ENCODE assay signal across 9 cellular contexts in the genomic region with DNA sequence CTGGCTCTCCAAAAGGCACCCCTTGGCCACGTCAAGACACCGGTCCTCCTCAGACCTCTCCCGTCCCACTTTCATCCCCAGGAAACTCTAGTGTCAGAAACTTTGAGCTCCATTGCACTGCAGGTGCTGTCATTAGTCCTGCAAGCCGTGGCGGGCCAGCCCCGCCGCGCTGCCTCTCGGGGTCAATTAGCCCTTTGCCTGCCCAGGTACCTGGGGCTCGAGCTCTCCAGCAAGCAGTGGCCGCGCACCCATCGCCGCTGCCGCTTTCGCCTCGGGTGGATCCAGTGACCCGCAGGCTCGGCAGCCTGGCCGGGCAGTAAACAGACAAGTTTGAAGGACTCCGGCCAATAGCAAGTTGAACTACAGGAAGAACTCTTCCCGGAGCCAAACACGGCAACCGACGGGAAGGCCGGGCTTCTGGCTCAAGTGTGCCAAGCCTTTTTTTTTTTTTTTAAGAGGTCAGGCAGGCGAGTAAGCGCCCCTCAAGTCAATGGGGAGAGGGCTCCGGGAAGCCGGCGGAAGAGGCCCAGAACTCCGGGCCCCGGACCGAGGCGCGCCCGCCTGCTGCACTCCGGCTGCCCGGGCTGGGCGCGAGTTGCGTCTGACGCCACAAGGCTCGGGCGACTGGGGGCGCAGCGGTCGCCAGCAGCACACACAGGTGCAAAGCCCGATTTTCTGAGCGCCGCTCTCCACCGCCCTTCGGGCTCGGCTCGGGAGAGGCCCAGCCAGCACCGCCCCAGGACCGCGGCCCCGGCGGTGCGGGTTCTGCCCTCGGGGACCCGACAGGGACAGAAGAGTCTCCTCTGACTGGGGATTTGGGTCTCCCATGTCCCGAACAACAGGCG. TPM values are rescaled to one million over a fixed set of nuclear protein-coding genes. Genes with fewer than 3 reads are reported as not detected.
DNase-seq lines count a peak whose midpoint lies in the region; ATAC-seq, FAIRE-seq and TF ChIP-seq lines count a peak whose summit lies in the region.
"Had no signal": no experiment of that assay in that cellular context is flagged by ENCODE, and none has a peak within 500 bp of the region (broad histone marks: within the 10 kb centered on the region; RNA-seq: fewer than 3 reads in every experiment).

No MANE protein-coding gene starts in this region.

- H3K36me3 ChIP-seq in GM23248 (ENCODE audit: low read depth) (no peaks in the 10 kb centered on the region), cardiac muscle cell (no peaks in the 10 kb centered on the region), pancreas (no peaks in the 10 kb centered on the region)

- in situ Hi-C loops in GM23248 (cut with MboI): loop anchor here (25.0 kb wide), 1 partner anchor 375 kb away; no protein-coding TSS in a partner anchor

- no peaks in the 10 kb centered on the region for H3F3A ChIP-seq in GM23248 (ENCODE audit: insufficient read depth)

- peak; percentile 57 for ATAC-seq in activated CD8-positive, alpha-beta T cell treated with anti-CD3 and anti-CD28 coated beads, Interleukin-2, amount 10 ng/mL, durations not matched to agents 7 days and 5 days
- peak; percentile 60 to 71 (median 66) for ATAC-seq in pancreas
- no peak for ATAC-seq in GM18517 (IDR thresholded peaks at IDR 0.05; ENCODE audit: unreplicated experiment)
- no peak for ATAC-seq in GM18873 (IDR thresholded peaks at IDR 0.05; ENCODE audit: low FRiP score, unreplicated experiment)

- POLR2A ChIA-PET in activated CD8-positive, alpha-beta T cell treated with anti-CD3 and anti-CD28 coated beads, Interleukin-2, amount 10 ng/mL, durations not matched to agents 7 days and 5 days (lab: Charles Lee): no interaction called here

- H4K20me1 ChIP-seq in GM23248 (ENCODE audit: insufficient read depth): no peaks in the 10 kb centered on the region

- H3K4me3 ChIP-seq in GM23248: peak overlapping the region; percentile 76
- peak overlapping the region; percentile 96 for H3K4me3 ChIP-seq in cardiac muscle cell
- peak overlapping the region; percentile 44 to 71 (median 59) for H3K4me3 ChIP-seq in pancreas

- H3K4me1 ChIP-seq in GM23248 (ENCODE audit: insufficient read depth) (no peaks in the 10 kb centered on the region), cardiac muscle cell (ENCODE audit: low read depth) (peaks cover 31% of the 10 kb centered on the region), pancreas (no peaks in the 10 kb centered on the region)

- 4 to 5% methylated on average over 48 to 53 of the region's 65 CpGs for WGBS in GM23248 (ENCODE audit: low coverage in 1 of 2, low lambda C conversion rate in 2 of 2, missing lambda C conversion rate in 2 of 2), 2 experiments
- 1% methylated on average over 63 to 65 of the region's 65 CpGs for WGBS in pancreas, 2 donors

- TF ChIP-seq CTCF in cardiac muscle cell (IDR thresholded peaks at IDR 0.05; ENCODE audit: low read depth, low read length): no peak
- no peak for TF ChIP-seq CTCF in pancreas (IDR thresholded peaks at IDR 0.05)

- no peaks in the 10 kb centered on the region for H3K9me2 ChIP-seq in GM23248 (ENCODE audit: insufficient read depth)

- H3K27ac Mint-ChIP-seq in activated CD8-positive, alpha-beta T cell treated with anti-CD3 and anti-CD28 coated beads, Interleukin-2, amount 10 ng/mL, durations not matched to agents 7 days and 5 days: no peak overlapping the region

- no peaks in the 10 kb centered on the region for H3K36me3 Mint-ChIP-seq in activated CD8-positive, alpha-beta T cell treated with anti-CD3 and anti-CD28 coated beads, Interleukin-2, amount 10 ng/mL, durations not matched to agents 7 days and 5 days (ENCODE audit: low read depth)

- no peaks in the 10 kb centered on the region for H3K9me3 ChIP-seq in GM23248 (ENCODE audit: low read depth)
- no peaks in the 10 kb centered on the region for H3K9me3 ChIP-seq in cardiac muscle cell (ENCODE audit: low read depth)
- no peaks in the 10 kb centered on the region for H3K9me3 ChIP-seq in pancreas

- peaks cover 16% of the 10 kb centered on the region for H3K4me1 Mint-ChIP-seq in activated CD8-positive, alpha-beta T cell treated with anti-CD3 and anti-CD28 coated beads, Interleukin-2, amount 10 ng/mL, durations not matched to agents 7 days and 5 days (ENCODE audit: low read depth)

- intact Hi-C loops in pancreas (cut with DNase I): no loop called here

- H3K27me3 ChIP-seq in GM23248 (replicated peaks; ENCODE audit: insufficient read depth): peaks cover 35% of the 10 kb centered on the region
- peaks cover 20% of the 10 kb centered on the region for H3K27me3 ChIP-seq in cardiac muscle cell
- H3K27me3 ChIP-seq in pancreas: no peaks in the 10 kb centered on the region

- H3K9ac ChIP-seq in GM23248: no peak overlapping the region

- H3K4me2 ChIP-seq in GM23248 (ENCODE audit: unreplicated experiment): peak overlapping the region; percentile 95

- H3K27me3 Mint-ChIP-seq in activated CD8-positive, alpha-beta T cell treated with anti-CD3 and anti-CD28 coated beads, Interleukin-2, amount 10 ng/mL, durations not matched to agents 7 days and 5 days (ENCODE audit: low read depth): peaks cover 52% of the 10 kb centered on the region

- CTCF ChIA-PET in activated CD8-positive, alpha-beta T cell treated with anti-CD3 and anti-CD28 coated beads, Interleukin-2, amount 10 ng/mL, durations not matched to agents 7 days and 5 days (lab: Charles Lee): no interaction called here

- H3K9me3 Mint-ChIP-seq in activated CD8-positive, alpha-beta T cell treated with anti-CD3 and anti-CD28 coated beads, Interleukin-2, amount 10 ng/mL, durations not matched to agents 7 days and 5 days (ENCODE audit: insufficient read depth): no peaks in the 10 kb centered on the region

- no peak for FAIRE-seq in pancreas (lab: Jason Lieb, UNC)

- no peaks in the 10 kb centered on the region for H3K79me2 ChIP-seq in GM23248 (ENCODE audit: insufficient read depth)

- H3K27ac ChIP-seq in GM23248 (no peak overlapping the region), cardiac muscle cell (peak overlapping the region; percentile 56), pancreas (peak overlapping the region in 2 of 4 donors; percentile 6 to 27)

- DNase-seq in AG20443 (ENCODE audit: low spot score) (peak; percentile 32), GM23248 (peak; percentile 45), cardiac muscle cell (ENCODE audit: low read depth in 1 of 2, low spot score in 1 of 2) (peak; percentile 36 to 74), pancreas (peak; percentile 33 to 84 (median 45)), cerebellar nuclear complex (lab: John Stamatoyannopoulos, UW) (no peak)
- no peak for DNase-seq in activated CD8-positive, alpha-beta T cell treated with anti-CD3 and anti-CD28 coated beads, Interleukin-2, amount 10 ng/mL, durations not matched to agents 7 days and 5 days

- H3K4me3 Mint-ChIP-seq in activated CD8-positive, alpha-beta T cell treated with anti-CD3 and anti-CD28 coated beads, Interleukin-2, amount 10 ng/mL, durations not matched to agents 7 days and 5 days: peak overlapping the region; percentile 38

- peak overlapping the region; percentile 81 for H2AFZ ChIP-seq in GM23248

RNA-seq across cellular contexts. Expression of a gene that starts 1.1 kb away (rescaled TPM):
- total RNA-seq in GM23248 (2014; rRNA removed; shearing (Covaris generic)): not detected in 2 replicates
- not detected in 2 replicates for polyA plus RNA-seq in GM23248 (2016; fragmentation: Nextera tagmentation; extraction: Ambion mirVana)
- total RNA-seq in activated CD8-positive, alpha-beta T cell treated with anti-CD3 and anti-CD28 coated beads, Interleukin-2, amount 10 ng/mL, durations not matched to agents 7 days and 5 days: not detected
- total RNA-seq in cardiac muscle cell: 29.7 and 38.1 TPM in 2 replicates
- polyA plus RNA-seq in cardiac muscle cell: 42.1 and 54.6 TPM in 2 replicates
- total RNA-seq in pancreas: 1 to 10 TPM; 2.9 to 5.0 (median 3.5) TPM
- polyA plus RNA-seq in pancreas: under 1 TPM; 0.30 to 0.54 TPM
- total RNA-seq: dermis microvascular lymphatic vessel endothelial cell had no signal

Comparison
In these comparisons a context has a peak if more than half of its experiments do, and no peak if none do; other contexts are left out.
1. DNase-seq: peak in AG20443 (single experiment), GM23248 (single experiment), cardiac muscle cell (2 of 2) and pancreas (6 of 6); none in activated CD8-positive, alpha-beta T cell treated with anti-CD3 and anti-CD28 coated beads, Interleukin-2, amount 10 ng/mL, durations not matched to agents 7 days and 5 days (single experiment) and cerebellar nuclear complex (0 of 2).
2. ATAC-seq: peak in activated CD8-positive, alpha-beta T cell treated with anti-CD3 and anti-CD28 coated beads, Interleukin-2, amount 10 ng/mL, durations not matched to agents 7 days and 5 days (single experiment) and pancreas (4 of 4); none in GM18517 (single experiment) and GM18873 (single experiment).
3. Peak in every context shown above with its lines, with median percentiles within 50 percentile points of each other: H3K4me3 ChIP-seq.